7 cellular contexts compared by ENCODE assay signal in the genomic region with DNA sequence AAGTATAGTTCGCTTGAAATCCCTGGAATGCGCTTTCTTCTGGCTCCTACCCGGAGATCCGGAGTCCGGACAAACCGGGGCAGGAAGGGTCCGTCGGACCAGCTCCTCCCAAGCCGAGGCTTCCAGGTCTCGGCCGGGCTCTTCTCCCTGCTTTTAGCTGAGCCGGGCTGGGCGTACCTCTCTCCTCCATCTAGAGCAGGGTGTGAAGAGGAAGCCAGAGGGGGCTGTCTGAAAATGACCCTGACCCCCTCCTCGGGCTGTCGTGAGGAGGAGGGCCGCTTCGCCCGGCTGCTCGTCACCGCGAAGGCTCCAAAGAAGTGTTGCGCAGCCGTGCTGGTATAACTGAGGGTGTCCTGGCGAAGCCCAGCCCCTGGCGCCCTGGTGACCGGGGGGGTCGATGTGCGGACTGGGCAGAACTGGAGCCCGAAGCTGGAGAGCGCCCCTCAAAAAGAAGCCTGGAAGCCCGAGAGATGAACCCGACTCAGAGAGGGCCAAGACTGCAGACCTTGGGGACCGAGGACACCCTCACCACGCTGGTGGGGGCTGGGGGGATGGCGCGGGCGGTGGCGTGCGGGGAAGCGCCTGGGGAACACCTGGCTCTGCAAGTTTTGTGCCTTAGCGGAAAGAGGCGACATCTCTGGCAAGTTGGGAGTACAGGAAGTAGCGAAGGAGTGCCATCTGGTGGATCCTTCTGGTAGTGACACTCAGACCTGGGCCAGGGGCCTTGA. TPM values are rescaled to one million over a fixed set of nuclear protein-coding genes. Genes with fewer than 3 reads are reported as not detected.
DNase-seq lines count a peak whose midpoint lies in the region; ATAC-seq and TF ChIP-seq lines count a peak whose summit lies in the region.

No MANE protein-coding gene starts in this region.

- DNase-seq in GM13976 (ENCODE audit: low spot score) = peak; percentile 86
- peak; percentile 65 for DNase-seq in HuH-7 (ENCODE audit: low spot score)
- DNase-seq in Peyer's patch = peak; percentile 74 to 92 (median 76)
- peak; percentile 55 for DNase-seq in activated T-helper 1 cell treated with Interleukin-2 at 50 U/mL for 16 hours (ENCODE audit: low read depth)
- peak; percentile 87 for DNase-seq in fibroblast of peridontal ligament (ENCODE audit: extremely low read depth)
- DNase-seq in natural killer cell treated with Interleukin-12 subunit alpha and Interleukin-12 subunit beta and Interleukin-15 and Interleukin-18, amount 100 ng/mL, for 72 hours (ENCODE audit: low spot score) = peak; percentile 80
- DNase-seq in stimulated activated naive CD4-positive, alpha-beta T cell treated with Interleukin-2 at 50 U/mL for 16 hours (lab: John Stamatoyannopoulos, UW) = peak; percentile 67

- TF ChIP-seq CTCF in GM13976 (IDR thresholded peaks at IDR 0.05; ENCODE audit: borderline replicate concordance, control extremely low read depth, extremely low read depth, insufficient read depth, missing control alignments) = peak; percentile 86
- peak; percentile 82 to 94 (median 92) for TF ChIP-seq CTCF in Peyer's patch (IDR thresholded peaks at IDR 0.05)

- no peaks in the 10 kb centered on the region for H3K36me3 ChIP-seq in Peyer's patch

- in situ Hi-C loops in GM13976 (cut with MboI; ENCODE audit: low sequenced_read_pairs, unreplicated experiment) = no loop called here

- ATAC-seq in natural killer cell treated with Interleukin-12 subunit alpha and Interleukin-12 subunit beta and Interleukin-15 and Interleukin-18, amount 100 ng/mL, for 72 hours = peak; percentile 73 to 74

- no peak overlapping the region for H3K27ac Mint-ChIP-seq in natural killer cell treated with Interleukin-12 subunit alpha and Interleukin-12 subunit beta and Interleukin-15 and Interleukin-18, amount 100 ng/mL, for 72 hours

- H3K27ac ChIP-seq in Peyer's patch = peak overlapping the region; percentile 32 to 95 (median 86)

- peak in 1 of 2 donors; percentile 37 for TF ChIP-seq POLR2A in Peyer's patch (IDR thresholded peaks at IDR 0.05)

- H3K4me3 Mint-ChIP-seq in natural killer cell treated with Interleukin-12 subunit alpha and Interleukin-12 subunit beta and Interleukin-15 and Interleukin-18, amount 100 ng/mL, for 72 hours = peak overlapping the region; percentile 80

- H3K9me3 ChIP-seq in Peyer's patch = no peaks in the 10 kb centered on the region

- H3K4me3 ChIP-seq in Peyer's patch = peak overlapping the region; percentile 50 to 73 (median 59)

- peaks cover 0 to 57% (median 28%) of the 10 kb centered on the region in 4 donors for H3K4me1 ChIP-seq in Peyer's patch

- H3K9me3 Mint-ChIP-seq in natural killer cell treated with Interleukin-12 subunit alpha and Interleukin-12 subunit beta and Interleukin-15 and Interleukin-18, amount 100 ng/mL, for 72 hours = no peaks in the 10 kb centered on the region

- peaks cover 5 to 11% of the 10 kb centered on the region in 2 donors for H3K4me1 Mint-ChIP-seq in natural killer cell treated with Interleukin-12 subunit alpha and Interleukin-12 subunit beta and Interleukin-15 and Interleukin-18, amount 100 ng/mL, for 72 hours (ENCODE audit: low read depth in 2 of 2)

- no peaks in the 10 kb centered on the region for H3K36me3 Mint-ChIP-seq in natural killer cell treated with Interleukin-12 subunit alpha and Interleukin-12 subunit beta and Interleukin-15 and Interleukin-18, amount 100 ng/mL, for 72 hours

- H3K27me3 Mint-ChIP-seq in natural killer cell treated with Interleukin-12 subunit alpha and Interleukin-12 subunit beta and Interleukin-15 and Interleukin-18, amount 100 ng/mL, for 72 hours = peaks cover 21 to 30% of the 10 kb centered on the region in 2 donors

- H3K27me3 ChIP-seq in Peyer's patch = no peaks in the 10 kb centered on the region

RNA-seq across cellular contexts. Expression of gene KAZALD1, which starts 5.7 kb away (rescaled TPM):
- 10 to 100 TPM in 3 of 4 donors, not detected in 1; 25.9 to 41.8 (median 39.1) TPM for total RNA-seq in Peyer's patch
- 1 to 10 TPM in 1 of 2 donors, not detected in 1; 1.9 TPM for total RNA-seq in natural killer cell treated with Interleukin-12 subunit alpha and Interleukin-12 subunit beta and Interleukin-15 and Interleukin-18, amount 100 ng/mL, for 72 hours

RNA-seq across cellular contexts. Expression of gene SFXN3, which starts 36.5 kb away (rescaled TPM):
- 100 to 1,000 TPM; 165 to 772 (median 494) TPM for total RNA-seq in Peyer's patch
- total RNA-seq in natural killer cell treated with Interleukin-12 subunit alpha and Interleukin-12 subunit beta and Interleukin-15 and Interleukin-18, amount 100 ng/mL, for 72 hours = 10 to 100 TPM; 12.5 to 21.1 TPM

RNA-seq across cellular contexts. Expression of gene PDZD7, which starts 36.6 kb away (rescaled TPM):
- 10 to 100 TPM in 3 of 4 donors, under 1 TPM in 1; 0.83 to 58.7 (median 51.3) TPM for total RNA-seq in Peyer's patch
- total RNA-seq in natural killer cell treated with Interleukin-12 subunit alpha and Interleukin-12 subunit beta and Interleukin-15 and Interleukin-18, amount 100 ng/mL, for 72 hours = under 1 TPM; 0.17 to 0.62 TPM

Comparison
In these comparisons a context has a peak if more than half of its experiments do, and no peak if none do; other contexts are left out.
1. Peak in every context shown above with its lines: DNase-seq, ATAC-seq, H3K4me3 ChIP-seq and H3K27ac ChIP-seq.
2. RNA of gene SFXN3, which starts 36.5 kb away (total RNA-seq): 165 to 772 TPM in Peyer's patch; 12.5 to 21.1 TPM in natural killer cell treated with Interleukin-12 subunit alpha and Interleukin-12 subunit beta and Interleukin-15 and Interleukin-18, amount 100 ng/mL, for 72 hours; every median in the first group is over 4 times any median in the second.